In genomic region chr11:60905551-60906113, GRCh38 we compare ENCODE assay signal across 8 cellular contexts. TPM values are rescaled to one million over a fixed set of nuclear protein-coding genes. Genes with fewer than 3 reads are reported as not detected.
DNase-seq lines count a peak whose midpoint lies in the region; FAIRE-seq and TF ChIP-seq lines count a peak whose summit lies in the region.

No MANE protein-coding gene starts in this region.

- H3K4me3 Mint-ChIP-seq in stimulated activated naive CD8-positive, alpha-beta T cell treated with anti-CD3 and anti-CD28 coated beads, Interleukin-15, Interleukin-2, amounts not matched to agents 100 ng/mL and 50 ng/mL, for 24 hours = peak overlapping the region; percentile 88

- H3K9me3 Mint-ChIP-seq in stimulated activated naive CD8-positive, alpha-beta T cell treated with anti-CD3 and anti-CD28 coated beads, Interleukin-15, Interleukin-2, amounts not matched to agents 100 ng/mL and 50 ng/mL, for 24 hours = no peaks in the 10 kb centered on the region

- H3K27me3 ChIP-seq in MG63 = no peaks in the 10 kb centered on the region; the same call in 1 of the 2 replicates

- peak overlapping the region; percentile 81 for H3K27ac Mint-ChIP-seq in stimulated activated naive CD8-positive, alpha-beta T cell treated with anti-CD3 and anti-CD28 coated beads, Interleukin-15, Interleukin-2, amounts not matched to agents 100 ng/mL and 50 ng/mL, for 24 hours

- intact Hi-C loops in kidney (cut with DNase I) = no loop called here

- H3K27me3 Mint-ChIP-seq in stimulated activated naive CD8-positive, alpha-beta T cell treated with anti-CD3 and anti-CD28 coated beads, Interleukin-15, Interleukin-2, amounts not matched to agents 100 ng/mL and 50 ng/mL, for 24 hours = no peaks in the 10 kb centered on the region

- CTCF ChIA-PET in HEK293T (lab: Yijun Ruan, JAX) = interaction anchor here (1.0 kb wide), 1 partner anchor 10 kb away, joined by 3 read pairs; no protein-coding TSS in a partner anchor

- POLR2A ChIA-PET in HEK293T (lab: Yijun Ruan, JAX) = interaction anchor here (1.1 to 2.1 kb wide), 8 partner anchors 9 to 256 kb away, joined by 3 to 34 read pairs (median 4); partner anchors contain the start of genes TMEM109 and VPS37C

- H3K4me3 ChIP-seq in MG63 = peak overlapping the region; percentile 97
- H3K4me3 ChIP-seq in kidney (ENCODE audit: low read length in 2 of 2) = peak overlapping the region; percentile 76 to 96

- DNase-seq in EH (ENCODE audit: low read depth) (peak; percentile 56), MG63 (peak; percentile 33), kidney (no peak), pons (ENCODE audit: low spot score) (no peak), NCI-H128 (lab: John Stamatoyannopoulos, UW; ENCODE audit: unreplicated experiment) (no peak), HEK293T (ENCODE audit: extremely low spot score) (no peak)

- H3K4me1 ChIP-seq in kidney (ENCODE audit: control insufficient read depth in 1 of 2, insufficient read depth in 1 of 2, low read depth in 1 of 2, low read length in 2 of 2) = peaks cover 12% of the 10 kb centered on the region in 2 donors

- TF ChIP-seq CTCF in kidney (IDR thresholded peaks at IDR 0.05; ENCODE audit: borderline replicate concordance, extremely low read depth, insufficient read depth) = no peak

- FAIRE-seq in kidney (lab: Jason Lieb, UNC) = no peak

- H3K36me3 ChIP-seq in MG63 = peaks cover 43% of the 10 kb centered on the region
- H3K36me3 ChIP-seq in kidney (ENCODE audit: control insufficient read depth in 1 of 2, insufficient read depth in 2 of 2, low read length in 2 of 2) = peaks cover 23% of the 10 kb centered on the region in 2 donors

- H3K9ac ChIP-seq in kidney (ENCODE audit: low read length in 2 of 2) = peak overlapping the region; percentile 68 to 94

- peaks cover 45% of the 10 kb centered on the region for H3K36me3 Mint-ChIP-seq in stimulated activated naive CD8-positive, alpha-beta T cell treated with anti-CD3 and anti-CD28 coated beads, Interleukin-15, Interleukin-2, amounts not matched to agents 100 ng/mL and 50 ng/mL, for 24 hours (ENCODE audit: low read depth)

- H3K4me1 Mint-ChIP-seq in stimulated activated naive CD8-positive, alpha-beta T cell treated with anti-CD3 and anti-CD28 coated beads, Interleukin-15, Interleukin-2, amounts not matched to agents 100 ng/mL and 50 ng/mL, for 24 hours (ENCODE audit: low read depth) = peaks cover 46% of the 10 kb centered on the region

- H3K27ac ChIP-seq in angular gyrus (ENCODE audit: low read depth, low read length) (peak overlapping the region; percentile 75), kidney (ENCODE audit: low read depth in 2 of 2, low read length in 2 of 2) (peak overlapping the region in 1 of 2 donors; percentile 85)

- no peaks in the 10 kb centered on the region for H3K9me3 ChIP-seq in MG63
- no peaks in the 10 kb centered on the region for H3K9me3 ChIP-seq in kidney (ENCODE audit: control insufficient read depth in 1 of 2, low read length in 2 of 2)

TF ChIP-seq in HEK293T, 16 proteins besides CTCF, POLR2A, EP300 and RAD21:
- TF ChIP-seq LEF1 (IDR thresholded peaks at IDR 0.05; ENCODE audit: borderline replicate concordance) = no peak
- no peak for TF ChIP-seq PKNOX1 (IDR thresholded peaks at IDR 0.05)
- TF ChIP-seq FOXK2 (IDR thresholded peaks at IDR 0.05) = no peak
- no peak for TF ChIP-seq TARDBP (IDR thresholded peaks at IDR 0.05)
- TF ChIP-seq ELF4 (IDR thresholded peaks at IDR 0.05) = no peak
- no peak for TF ChIP-seq FOXA1 (IDR thresholded peaks at IDR 0.05)
- TF ChIP-seq ARNT (IDR thresholded peaks at IDR 0.05) = no peak
- TF ChIP-seq HDGF (IDR thresholded peaks at IDR 0.05; ENCODE audit: borderline replicate concordance) = no peak
- TF ChIP-seq NFRKB (IDR thresholded peaks at IDR 0.05) = no peak
- TF ChIP-seq CTBP1 (IDR thresholded peaks at IDR 0.05; ENCODE audit: borderline replicate concordance) = no peak

RNA-seq across cellular contexts. Expression of gene PRPF19, which starts 0.8 kb away (rescaled TPM):
- total RNA-seq in MG63 (2014; rRNA removed; shearing (Covaris generic); ENCODE audit: low replicate concordance) = 94.4 and 98.0 TPM in 2 replicates
- 72.1 TPM for total RNA-seq in kidney
- 70.7 TPM for polyA plus RNA-seq in kidney (ENCODE audit: insufficient read depth, low read depth, low replicate concordance)

RNA-seq across cellular contexts. Expression of gene TMEM109, which starts 8.3 kb away (rescaled TPM):
- 16.6 and 17.6 TPM in 2 replicates for total RNA-seq in MG63 (2014; rRNA removed; shearing (Covaris generic); ENCODE audit: low replicate concordance)
- 130 TPM for total RNA-seq in kidney
- 139 TPM for polyA plus RNA-seq in kidney (ENCODE audit: insufficient read depth, low read depth, low replicate concordance)

RNA-seq across cellular contexts. Expression of gene TMEM132A, which starts 18.6 kb away (rescaled TPM):
- 4.8 and 16.3 TPM in 2 replicates for total RNA-seq in MG63 (2014; rRNA removed; shearing (Covaris generic); ENCODE audit: low replicate concordance)
- total RNA-seq in kidney = 19.1 TPM
- 17.2 TPM for polyA plus RNA-seq in kidney (ENCODE audit: insufficient read depth, low read depth, low replicate concordance)

RNA-seq across cellular contexts. Expression of gene ZP1, which starts 38.3 kb away (rescaled TPM):
- not detected in 2 replicates for total RNA-seq in MG63 (2014; rRNA removed; shearing (Covaris generic); ENCODE audit: low replicate concordance)
- not detected for total RNA-seq in kidney
- polyA plus RNA-seq in kidney (ENCODE audit: insufficient read depth, low read depth, low replicate concordance) = not detected

RNA-seq across cellular contexts. Expression of gene SLC15A3, which starts 46.3 kb away (rescaled TPM):
- not detected in 2 replicates for total RNA-seq in MG63 (2014; rRNA removed; shearing (Covaris generic); ENCODE audit: low replicate concordance)
- 27.0 TPM for total RNA-seq in kidney
- polyA plus RNA-seq in kidney (ENCODE audit: insufficient read depth, low read depth, low replicate concordance) = 26.6 TPM

Comparison
In these comparisons a context has a peak if more than half of its experiments do, and no peak if none do; other contexts are left out.
1. DNase-seq: peak in EH (single experiment) and MG63 (single experiment); none in kidney (single experiment), pons (single experiment), NCI-H128 (single experiment) and HEK293T (single experiment).